ENCODE assay signal across 8 cellular contexts in the genomic region with DNA sequence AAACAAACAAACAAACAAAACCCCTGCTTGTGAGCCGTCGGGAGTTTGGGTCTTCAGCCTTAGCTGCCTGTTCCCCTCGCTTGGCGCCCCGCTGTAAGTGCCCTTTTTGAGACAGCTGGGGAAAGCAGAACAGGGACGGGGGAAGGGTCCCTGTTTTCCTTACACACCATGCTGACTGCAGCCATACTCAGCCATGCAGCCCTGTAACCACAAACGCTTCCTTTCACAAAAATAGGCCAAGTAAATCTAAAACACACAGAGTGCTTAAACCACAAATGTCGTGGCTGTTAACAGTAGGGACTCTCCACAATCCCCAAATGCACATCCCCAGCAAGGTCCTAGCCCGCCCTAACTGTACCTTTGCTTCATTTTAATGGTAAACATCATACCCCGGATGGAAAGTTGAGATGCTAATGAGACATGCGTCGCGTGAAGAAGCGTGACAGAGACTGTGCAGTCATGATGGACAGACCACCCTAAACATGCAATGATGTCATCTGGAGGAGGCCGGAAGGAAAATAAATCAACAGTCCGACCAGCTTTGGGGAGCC.
DNase-seq lines count a peak whose midpoint lies in the region; TF ChIP-seq lines count a peak whose summit lies in the region.

No MANE protein-coding gene starts in this region.

- no peak for TF ChIP-seq CTCF in GM20000 (IDR thresholded peaks at IDR 0.05; ENCODE audit: extremely low read depth, missing control alignments)

- DNase-seq in GM20000 (ENCODE audit: low spot score) = peak; percentile 78
- peak; percentile 78 for DNase-seq in MV-4-11 (lab: John Stamatoyannopoulos, UW)
- DNase-seq in activated effector memory CD4-positive, alpha-beta T cell treated with Interleukin-2 at 50 U/mL for 16 hours = peak; percentile 46
- peak; percentile 12 to 15 for DNase-seq in stimulated activated CD8-positive, alpha-beta memory T cell treated with anti-CD3 and anti-CD28 coated beads, Interleukin-7, amount 100 ng/mL, for 1 hour (ENCODE audit: low read depth in 2 of 2)
- no peak for DNase-seq in inferior parietal cortex (ENCODE audit: extremely low spot score)
- no peak for DNase-seq in T1000 (lab: John Stamatoyannopoulos, UW)
- no peak for DNase-seq in hippocampal formation (lab: John Stamatoyannopoulos, UW)
- DNase-seq in DMS 273 (lab: John Stamatoyannopoulos, UW; ENCODE audit: unreplicated experiment) = no peak

Comparison
In these comparisons a context has a peak if more than half of its experiments do, and no peak if none do; other contexts are left out.
1. DNase-seq: peak in GM20000 (single experiment), MV-4-11 (single experiment), activated effector memory CD4-positive, alpha-beta T cell treated with Interleukin-2 at 50 U/mL for 16 hours (single experiment) and stimulated activated CD8-positive, alpha-beta memory T cell treated with anti-CD3 and anti-CD28 coated beads, Interleukin-7, amount 100 ng/mL, for 1 hour (2 of 2); none in inferior parietal cortex (single experiment), T1000 (single experiment), hippocampal formation (0 of 2) and DMS 273 (single experiment).